Comparison of ENCODE assay signal across 8 cellular contexts in the genomic region with DNA sequence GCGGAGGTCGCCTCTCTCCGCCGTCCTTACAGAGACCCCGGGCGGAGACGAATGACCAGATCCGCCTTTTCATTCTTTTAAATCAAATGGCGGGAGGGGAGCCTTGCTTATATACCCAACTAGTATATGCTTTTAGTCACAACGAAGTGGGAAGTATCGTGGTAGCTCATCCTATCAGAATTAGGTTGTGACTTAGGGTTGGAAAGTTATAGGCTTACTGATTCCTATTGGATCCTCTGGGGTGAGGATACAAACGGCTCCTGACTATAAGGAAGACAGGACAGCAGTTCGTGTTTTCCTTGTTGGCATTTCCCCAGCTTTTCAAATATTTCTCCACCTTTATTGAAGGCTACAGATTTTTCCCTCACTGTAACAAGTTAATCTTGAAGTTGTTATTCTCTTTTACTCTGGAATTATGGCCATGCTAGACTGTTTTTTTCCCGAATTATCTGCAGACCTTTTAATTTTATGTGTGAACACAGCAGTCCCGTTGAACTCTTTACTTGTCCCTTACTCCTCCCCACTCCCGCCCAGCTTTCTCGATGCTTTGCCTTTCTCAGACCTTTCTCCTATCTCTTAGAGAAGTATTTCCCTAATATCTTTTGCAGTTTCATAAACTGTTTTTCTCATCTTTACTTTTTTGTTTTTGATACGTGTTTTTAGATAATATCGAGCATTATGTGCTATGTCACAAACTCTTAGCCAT. TPM values are rescaled to one million over a fixed set of nuclear protein-coding genes. Genes with fewer than 3 reads are reported as not detected.
DNase-seq lines count a peak whose midpoint lies in the region; ATAC-seq and TF ChIP-seq lines count a peak whose summit lies in the region.

No MANE protein-coding gene starts in this region.

- H3K4me3 ChIP-seq in SK-N-MC, result peak overlapping the region; percentile 99

- peak overlapping the region; percentile 99 to 100 (median 99) for H3K27ac Mint-ChIP-seq in CD14-positive monocyte
- H3K27ac Mint-ChIP-seq in naive thymus-derived CD8-positive, alpha-beta T cell, result peak overlapping the region; percentile 99 to 100 (median 100)

- no peak for TF ChIP-seq CTCF in CD14-positive monocyte (IDR thresholded peaks at IDR 0.05)

- peaks cover 4% of the 10 kb centered on the region; the same call in 1 of the 2 replicates for H3K9me3 ChIP-seq in SK-N-MC (ENCODE audit: low read depth, low read length)

- H3K4me1 Mint-ChIP-seq in CD14-positive monocyte, result peaks cover 46% of the 10 kb centered on the region
- peaks cover 26 to 89% (median 68%) of the 10 kb centered on the region in 4 donors for H3K4me1 Mint-ChIP-seq in naive thymus-derived CD8-positive, alpha-beta T cell

- POLR2A ChIA-PET in naive thymus-derived CD8-positive, alpha-beta T cell (lab: Charles Lee), result interaction anchor here (1.3 to 1.7 kb wide), 2 partner anchors 914 to 950 kb away, joined by 5 read pairs; a partner anchor contains a TSS

- ATAC-seq in GM19324 (IDR thresholded peaks at IDR 0.05; ENCODE audit: low FRiP score, unreplicated experiment) (peak; percentile 5), HG03460 (IDR thresholded peaks at IDR 0.05; ENCODE audit: unreplicated experiment) (peak; percentile 4), GM18520 (IDR thresholded peaks at IDR 0.05; ENCODE audit: unreplicated experiment) (no peak)
- peak in 1 of 2 donors; percentile 1 for ATAC-seq in naive thymus-derived CD8-positive, alpha-beta T cell

- intact Hi-C loops in CD14-positive monocyte (cut with micrococcal nuclease), result no loop called here

- H3K36me3 Mint-ChIP-seq in CD14-positive monocyte, result peaks cover 9 to 14% of the 10 kb centered on the region in 2 donors
- H3K36me3 Mint-ChIP-seq in naive thymus-derived CD8-positive, alpha-beta T cell, result peaks cover 0 to 18% (median 10%) of the 10 kb centered on the region in 3 donors

- DNase-seq in CD14-positive monocyte (ENCODE audit: low spot score) (no peak), SK-N-MC (ENCODE audit: low read depth, low spot score) (peak; percentile 50), erythroblast (lab: John Stamatoyannopoulos, UW) (peak; percentile 42 to 67)
- peak in 2 of 10 donors; percentile 4 to 13 for DNase-seq in naive thymus-derived CD8-positive, alpha-beta T cell
- no peak for DNase-seq in stimulated activated CD4-positive, alpha-beta T cell treated with anti-CD3 and anti-CD28 coated beads, Interleukin-15, amount 100 ng/mL, for 24 hours

- TF ChIP-seq POLR2A in erythroblast (IDR thresholded peaks at IDR 0.05; ENCODE audit: low read length), result no peak

- H3K9ac ChIP-seq in SK-N-MC (ENCODE audit: insufficient read length), result peak overlapping the region; percentile 100

- H3K4me3 Mint-ChIP-seq in CD14-positive monocyte, result peak overlapping the region; percentile 93 to 96
- peak overlapping the region; percentile 94 to 100 (median 99) for H3K4me3 Mint-ChIP-seq in naive thymus-derived CD8-positive, alpha-beta T cell

- H3K27me3 Mint-ChIP-seq in CD14-positive monocyte (ENCODE audit: low read depth in 3 of 3), result peaks cover 0 to 2% (median 0%) of the 10 kb centered on the region in 3 donors
- H3K27me3 Mint-ChIP-seq in naive thymus-derived CD8-positive, alpha-beta T cell, result no peaks in the 10 kb centered on the region

- peaks cover 12% of the 10 kb centered on the region; the same call in 1 of the 2 replicates for H3K36me3 ChIP-seq in SK-N-MC (ENCODE audit: insufficient read depth, low read length)

- peak overlapping the region; percentile 99 for H3K27ac ChIP-seq in SK-N-MC

- peaks cover 0 to 3% (median 0%) of the 10 kb centered on the region in 7 donors for H3K9me3 Mint-ChIP-seq in CD14-positive monocyte
- H3K9me3 Mint-ChIP-seq in naive thymus-derived CD8-positive, alpha-beta T cell, result peaks cover 0 to 3% (median 0%) of the 10 kb centered on the region in 9 donors

RNA-seq across cellular contexts. Expression of a gene that starts 0.6 kb away (rescaled TPM):
- polyA plus RNA-seq in CD14-positive monocyte, result 1 to 10 TPM; 1.9 to 3.3 TPM
- total RNA-seq in naive thymus-derived CD8-positive, alpha-beta T cell, result 10 to 100 TPM; 21.2 to 23.4 TPM
- 1 to 10 TPM; 6.6 to 7.6 (median 6.7) TPM for polyA plus RNA-seq in naive thymus-derived CD8-positive, alpha-beta T cell

RNA-seq across cellular contexts. Expression of a gene that starts 0.9 kb away (rescaled TPM):
- 1 to 10 TPM; 3.9 to 6.5 TPM for polyA plus RNA-seq in CD14-positive monocyte
- 10 to 100 TPM; 21.9 to 25.4 TPM for total RNA-seq in naive thymus-derived CD8-positive, alpha-beta T cell
- 10 to 100 TPM; 11.0 to 15.4 (median 11.7) TPM for polyA plus RNA-seq in naive thymus-derived CD8-positive, alpha-beta T cell

Comparison
In these comparisons a context has a peak if more than half of its experiments do, and no peak if none do; other contexts are left out.
1. DNase-seq: peak in SK-N-MC (single experiment) and erythroblast (2 of 2); none in CD14-positive monocyte (single experiment) and stimulated activated CD4-positive, alpha-beta T cell treated with anti-CD3 and anti-CD28 coated beads, Interleukin-15, amount 100 ng/mL, for 24 hours (single experiment).